Comparison of ENCODE assay signal across 8 cellular contexts in the genomic region with DNA sequence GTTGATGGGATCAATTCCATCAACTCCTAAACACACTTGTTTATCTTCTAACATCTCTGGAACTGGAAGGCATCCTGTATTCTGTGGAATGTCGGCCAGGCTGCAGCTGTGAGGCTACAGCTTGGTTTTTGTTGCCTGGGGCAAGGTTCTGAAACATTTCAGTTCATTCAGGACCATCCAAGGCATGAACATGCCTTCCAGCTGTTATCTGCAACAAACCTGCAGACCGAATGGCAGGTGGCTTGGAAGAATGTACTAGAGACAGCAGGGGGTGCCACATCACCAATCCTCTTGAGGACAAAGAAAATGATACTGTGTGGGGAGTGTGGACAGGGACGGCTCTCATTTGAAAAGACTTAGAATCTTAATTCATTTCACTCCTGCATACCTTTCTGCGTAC.
DNase-seq lines count a peak whose midpoint lies in the region; ATAC-seq, FAIRE-seq and TF ChIP-seq lines count a peak whose summit lies in the region.

No MANE protein-coding gene starts in this region.

- ATAC-seq in GM19455 (IDR thresholded peaks at IDR 0.05; ENCODE audit: unreplicated experiment): no peak
- no peak for ATAC-seq in GM18907 (IDR thresholded peaks at IDR 0.05; ENCODE audit: unreplicated experiment)

- DNase-seq in DMS53 (lab: John Stamatoyannopoulos, UW) (peak; percentile 82), SHP77 (lab: John Stamatoyannopoulos, UW) (peak; percentile 53 to 70), head of caudate nucleus (peak in 31 of 42 donors; percentile 24 to 76 (median 51)), urothelium cell line (ENCODE audit: low spot score) (no peak), T1000 (lab: John Stamatoyannopoulos, UW) (no peak)

- intact Hi-C loops in head of caudate nucleus (cut with DNase I): no loop called here

- peak; percentile 95 for FAIRE-seq in urothelium cell line (lab: Jason Lieb, UNC)

- TF ChIP-seq RAD21 in Ishikawa (IDR thresholded peaks at IDR 0.05; ENCODE audit: low read depth): peak; percentile 34; the same call in 1 of the 2 replicates

- no peak for TF ChIP-seq EP300 in Ishikawa (IDR thresholded peaks at IDR 0.05; ENCODE audit: borderline replicate concordance)

TF ChIP-seq in Ishikawa, 13 proteins besides CTCF, POLR2A, EP300 and RAD21:
- TF ChIP-seq TEAD4 (IDR thresholded peaks at IDR 0.05): no peak
- TF ChIP-seq TCF12 (IDR thresholded peaks at IDR 0.05; ENCODE audit: low read depth): no peak
- no peak for TF ChIP-seq TAF1 (IDR thresholded peaks at IDR 0.05; ENCODE audit: low read depth)
- TF ChIP-seq ZBTB7A (IDR thresholded peaks at IDR 0.05; ENCODE audit: low read depth): no peak
- TF ChIP-seq CREB1 (IDR thresholded peaks at IDR 0.05; ENCODE audit: low read depth): no peak
- TF ChIP-seq, protein P1, sequence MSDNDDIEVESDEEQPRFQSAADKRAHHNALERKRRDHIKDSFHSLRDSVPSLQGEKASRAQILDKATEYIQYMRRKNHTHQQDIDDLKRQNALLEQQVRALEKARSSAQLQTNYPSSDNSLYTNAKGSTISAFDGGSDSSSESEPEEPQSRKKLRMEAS (IDR thresholded peaks at IDR 0.05): no peak
- TF ChIP-seq, protein P2, sequence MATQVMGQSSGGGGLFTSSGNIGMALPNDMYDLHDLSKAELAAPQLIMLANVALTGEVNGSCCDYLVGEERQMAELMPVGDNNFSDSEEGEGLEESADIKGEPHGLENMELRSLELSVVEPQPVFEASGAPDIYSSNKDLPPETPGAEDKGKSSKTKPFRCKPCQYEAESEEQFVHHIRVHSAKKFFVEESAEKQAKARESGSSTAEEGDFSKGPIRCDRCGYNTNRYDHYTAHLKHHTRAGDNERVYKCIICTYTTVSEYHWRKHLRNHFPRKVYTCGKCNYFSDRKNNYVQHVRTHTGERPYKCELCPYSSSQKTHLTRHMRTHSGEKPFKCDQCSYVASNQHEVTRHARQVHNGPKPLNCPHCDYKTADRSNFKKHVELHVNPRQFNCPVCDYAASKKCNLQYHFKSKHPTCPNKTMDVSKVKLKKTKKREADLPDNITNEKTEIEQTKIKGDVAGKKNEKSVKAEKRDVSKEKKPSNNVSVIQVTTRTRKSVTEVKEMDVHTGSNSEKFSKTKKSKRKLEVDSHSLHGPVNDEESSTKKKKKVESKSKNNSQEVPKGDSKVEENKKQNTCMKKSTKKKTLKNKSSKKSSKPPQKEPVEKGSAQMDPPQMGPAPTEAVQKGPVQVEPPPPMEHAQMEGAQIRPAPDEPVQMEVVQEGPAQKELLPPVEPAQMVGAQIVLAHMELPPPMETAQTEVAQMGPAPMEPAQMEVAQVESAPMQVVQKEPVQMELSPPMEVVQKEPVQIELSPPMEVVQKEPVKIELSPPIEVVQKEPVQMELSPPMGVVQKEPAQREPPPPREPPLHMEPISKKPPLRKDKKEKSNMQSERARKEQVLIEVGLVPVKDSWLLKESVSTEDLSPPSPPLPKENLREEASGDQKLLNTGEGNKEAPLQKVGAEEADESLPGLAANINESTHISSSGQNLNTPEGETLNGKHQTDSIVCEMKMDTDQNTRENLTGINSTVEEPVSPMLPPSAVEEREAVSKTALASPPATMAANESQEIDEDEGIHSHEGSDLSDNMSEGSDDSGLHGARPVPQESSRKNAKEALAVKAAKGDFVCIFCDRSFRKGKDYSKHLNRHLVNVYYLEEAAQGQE (IDR thresholded peaks at IDR 0.05; ENCODE audit: low read depth): no peak
- TF ChIP-seq EGR1 (IDR thresholded peaks at IDR 0.05): no peak
- TF ChIP-seq CEBPB (IDR thresholded peaks at IDR 0.05): no peak
- TF ChIP-seq FOXM1 (IDR thresholded peaks at IDR 0.05; ENCODE audit: borderline replicate concordance, low read depth): no peak
- TF ChIP-seq, protein P3, sequence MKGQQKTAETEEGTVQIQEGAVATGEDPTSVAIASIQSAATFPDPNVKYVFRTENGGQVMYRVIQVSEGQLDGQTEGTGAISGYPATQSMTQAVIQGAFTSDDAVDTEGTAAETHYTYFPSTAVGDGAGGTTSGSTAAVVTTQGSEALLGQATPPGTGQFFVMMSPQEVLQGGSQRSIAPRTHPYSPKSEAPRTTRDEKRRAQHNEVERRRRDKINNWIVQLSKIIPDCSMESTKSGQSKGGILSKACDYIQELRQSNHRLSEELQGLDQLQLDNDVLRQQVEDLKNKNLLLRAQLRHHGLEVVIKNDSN (IDR thresholded peaks at IDR 0.05): no peak
- TF ChIP-seq YY1 (IDR thresholded peaks at IDR 0.05; ENCODE audit: low read depth): no peak
- TF ChIP-seq NFIC (IDR thresholded peaks at IDR 0.05): no peak

Comparison
In these comparisons a context has a peak if more than half of its experiments do, and no peak if none do; other contexts are left out.
1. DNase-seq: peak in DMS53 (single experiment), SHP77 (2 of 2) and head of caudate nucleus (31 of 42); none in urothelium cell line (single experiment) and T1000 (single experiment).